Comparison of ENCODE assay signal across 8 cellular contexts in genomic region chr3:58560771-58561311, GRCh38. TPM values are rescaled to one million over a fixed set of nuclear protein-coding genes. Genes with fewer than 3 reads are reported as not detected.
DNase-seq lines count a peak whose midpoint lies in the region; ATAC-seq and TF ChIP-seq lines count a peak whose summit lies in the region.

No MANE protein-coding gene starts in this region.

- intact Hi-C loops in A673 (cut with micrococcal nuclease; ENCODE audit: unreplicated experiment) = no loop called here

- H3K27ac ChIP-seq in A673 (ENCODE audit: low read depth, low read length, poor library complexity, severe bottlenecking) = no peak overlapping the region

- H3K27me3 ChIP-seq in A673 (replicated peaks; ENCODE audit: insufficient read depth, low read depth, low read length, poor library complexity) = no peaks in the 10 kb centered on the region

- DNase-seq in A673 (ENCODE audit: low spot score) (peak; percentile 56), HFFc6 (peak; percentile 98), WTC11 (ENCODE audit: low spot score) (peak; percentile 79), iPS DF 19.7 (ENCODE audit: low read depth, low spot score) (peak; percentile 96)
- DNase-seq in stimulated activated CD4-positive, alpha-beta T cell treated with anti-CD3 and anti-CD28 coated beads, Interleukin-15, amount 100 ng/mL, for 24 hours = no peak

- no peak overlapping the region for H3K4me3 ChIP-seq in A673 (ENCODE audit: low read depth, low read length, poor library complexity, severe bottlenecking)

- H3K36me3 ChIP-seq in A673 (ENCODE audit: insufficient read depth, low read length, poor library complexity, severe bottlenecking) = no peaks in the 10 kb centered on the region

- POLR2A ChIA-PET in A673 (lab: Charles Lee; ENCODE audit: low non-redundant PET) = no interaction called here
- POLR2A ChIA-PET in WTC11 (lab: Charles Lee) = interaction anchor here (1.0 to 1.9 kb wide), 2 partner anchors 13 to 25 kb away, joined by 3 to 4 read pairs; no protein-coding TSS in a partner anchor

- peak; percentile 41 for TF ChIP-seq CTCF in A673 (conservative IDR thresholded peaks at IDR 0.05; ENCODE audit: low read depth, low read length)
- TF ChIP-seq CTCF in HFFc6 (IDR thresholded peaks at IDR 0.05) = peak; percentile 79
- no peak for TF ChIP-seq CTCF in WTC11 (IDR thresholded peaks at IDR 0.05)

- no peaks in the 10 kb centered on the region for H3K9me3 Mint-ChIP-seq in HFFc6
- peaks cover 12% of the 10 kb centered on the region for H3K9me3 Mint-ChIP-seq in WTC11

- CTCF ChIA-PET in A673 (lab: Charles Lee) = interaction anchor here (0.6 to 1.2 kb wide), 2 partner anchors 69 to 346 kb away, joined by 3 to 5 read pairs; no protein-coding TSS in a partner anchor
- CTCF ChIA-PET in WTC11 (lab: Charles Lee) = interaction anchor here (0.6 to 2.7 kb wide), 23 partner anchors 9 to 1871 kb away, joined by 3 to 39 read pairs (median 4); partner anchors contain the start of genes ACOX2, HTD2, KCTD6 and RPP14

- H3K4me3 Mint-ChIP-seq in HFFc6 = no peak overlapping the region; the same call in 1 of the 2 replicates
- no peak overlapping the region for H3K4me3 Mint-ChIP-seq in WTC11

- no peaks in the 10 kb centered on the region for H3K4me1 ChIP-seq in A673 (ENCODE audit: insufficient read depth, low read length, poor library complexity, severe bottlenecking)

- H3K36me3 Mint-ChIP-seq in HFFc6 (ENCODE audit: low read depth) = no peaks in the 10 kb centered on the region
- peaks cover 2% of the 10 kb centered on the region; the same call in 1 of the 2 replicates for H3K36me3 Mint-ChIP-seq in WTC11

- BruUV-seq in A673 (replicated peaks; lab: Mats Ljungman, UMichigan) = no TSS peak

- H3K27ac Mint-ChIP-seq in HFFc6 = peak overlapping the region; percentile 79
- peak overlapping the region; percentile 94 for H3K27ac Mint-ChIP-seq in WTC11

- H3K9me3 ChIP-seq in A673 (ENCODE audit: low read depth, low read length, poor library complexity, severe bottlenecking) = no peaks in the 10 kb centered on the region

- H3K4me1 Mint-ChIP-seq in HFFc6 (ENCODE audit: low read depth) (peaks cover 63% of the 10 kb centered on the region), WTC11 (peaks cover 47% of the 10 kb centered on the region)

- H3K27me3 Mint-ChIP-seq in HFFc6 (ENCODE audit: insufficient read depth) (peaks cover 5% of the 10 kb centered on the region), WTC11 (ENCODE audit: low read depth) (no peaks in the 10 kb centered on the region; the same call in 1 of the 2 replicates)

- ATAC-seq in WTC11 (peak; percentile 87), HG02981 (IDR thresholded peaks at IDR 0.05; ENCODE audit: unreplicated experiment) (no peak), GM21737 (IDR thresholded peaks at IDR 0.05; ENCODE audit: unreplicated experiment) (no peak)
- no peak for ATAC-seq in activated CD4-positive, CD25-positive, alpha-beta regulatory T cell treated with anti-CD3 and anti-CD28 coated beads, Interleukin-2, amount 50 U/mL, for 24 hours

TF ChIP-seq in WTC11, 78 proteins besides CTCF, POLR2A, EP300 and RAD21 (continues in another document):
- TF ChIP-seq ZNF263 (CRISPR knock-in tag; IDR thresholded peaks at IDR 0.05; ENCODE audit: low read depth) (no peak), SP1 (CRISPR knock-in tag; conservative IDR thresholded peaks at IDR 0.05) (no peak), HMGXB4 (CRISPR knock-in tag; IDR thresholded peaks at IDR 0.05) (no peak), IRF1 (CRISPR knock-in tag; IDR thresholded peaks at IDR 0.05) (no peak), TEAD1 (CRISPR knock-in tag; IDR thresholded peaks at IDR 0.05) (peak; percentile 99), ZNF396 (CRISPR knock-in tag; IDR thresholded peaks at IDR 0.05; ENCODE audit: borderline replicate concordance) (0 out of 2 replicates have a peak, but pooled peaks have one; percentile 27), USF1 (CRISPR knock-in tag; IDR thresholded peaks at IDR 0.05) (peak; percentile 53; the same call in 1 of the 2 replicates), ETV6 (CRISPR knock-in tag; IDR thresholded peaks at IDR 0.05) (no peak), NFE2L1 (CRISPR knock-in tag; IDR thresholded peaks at IDR 0.05) (no peak), TEAD4 (CRISPR knock-in tag; IDR thresholded peaks at IDR 0.05) (peak; percentile 98), MAX (CRISPR knock-in tag; IDR thresholded peaks at IDR 0.05) (peak; percentile 83)
- TF ChIP-seq, protein P1, sequence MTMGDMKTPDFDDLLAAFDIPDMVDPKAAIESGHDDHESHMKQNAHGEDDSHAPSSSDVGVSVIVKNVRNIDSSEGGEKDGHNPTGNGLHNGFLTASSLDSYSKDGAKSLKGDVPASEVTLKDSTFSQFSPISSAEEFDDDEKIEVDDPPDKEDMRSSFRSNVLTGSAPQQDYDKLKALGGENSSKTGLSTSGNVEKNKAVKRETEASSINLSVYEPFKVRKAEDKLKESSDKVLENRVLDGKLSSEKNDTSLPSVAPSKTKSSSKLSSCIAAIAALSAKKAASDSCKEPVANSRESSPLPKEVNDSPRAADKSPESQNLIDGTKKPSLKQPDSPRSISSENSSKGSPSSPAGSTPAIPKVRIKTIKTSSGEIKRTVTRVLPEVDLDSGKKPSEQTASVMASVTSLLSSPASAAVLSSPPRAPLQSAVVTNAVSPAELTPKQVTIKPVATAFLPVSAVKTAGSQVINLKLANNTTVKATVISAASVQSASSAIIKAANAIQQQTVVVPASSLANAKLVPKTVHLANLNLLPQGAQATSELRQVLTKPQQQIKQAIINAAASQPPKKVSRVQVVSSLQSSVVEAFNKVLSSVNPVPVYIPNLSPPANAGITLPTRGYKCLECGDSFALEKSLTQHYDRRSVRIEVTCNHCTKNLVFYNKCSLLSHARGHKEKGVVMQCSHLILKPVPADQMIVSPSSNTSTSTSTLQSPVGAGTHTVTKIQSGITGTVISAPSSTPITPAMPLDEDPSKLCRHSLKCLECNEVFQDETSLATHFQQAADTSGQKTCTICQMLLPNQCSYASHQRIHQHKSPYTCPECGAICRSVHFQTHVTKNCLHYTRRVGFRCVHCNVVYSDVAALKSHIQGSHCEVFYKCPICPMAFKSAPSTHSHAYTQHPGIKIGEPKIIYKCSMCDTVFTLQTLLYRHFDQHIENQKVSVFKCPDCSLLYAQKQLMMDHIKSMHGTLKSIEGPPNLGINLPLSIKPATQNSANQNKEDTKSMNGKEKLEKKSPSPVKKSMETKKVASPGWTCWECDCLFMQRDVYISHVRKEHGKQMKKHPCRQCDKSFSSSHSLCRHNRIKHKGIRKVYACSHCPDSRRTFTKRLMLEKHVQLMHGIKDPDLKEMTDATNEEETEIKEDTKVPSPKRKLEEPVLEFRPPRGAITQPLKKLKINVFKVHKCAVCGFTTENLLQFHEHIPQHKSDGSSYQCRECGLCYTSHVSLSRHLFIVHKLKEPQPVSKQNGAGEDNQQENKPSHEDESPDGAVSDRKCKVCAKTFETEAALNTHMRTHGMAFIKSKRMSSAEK (CRISPR knock-in tag; IDR thresholded peaks at IDR 0.05; ENCODE audit: borderline replicate concordance) = 0 out of 2 replicates have a peak, but pooled peaks have one; percentile 34

RNA-seq across cellular contexts. Expression of gene FAM107A, which starts 16.4 kb away (rescaled TPM):
- not detected in 2 replicates for total RNA-seq in A673 (2021)
- under 1 TPM in 4 of 6 experiments, not detected in 2; 0.11 to 0.22 (median 0.12) TPM for total RNA-seq in HFFc6 (2021; fragmentation: NEBNext Ultra II Directional; extraction: Animal tissue kit (Norgen Biotek cat#: 25700))
- 0.31 to 0.76 TPM (median 0.55 TPM) in 3 replicates for total RNA-seq in WTC11 (2021)

RNA-seq across cellular contexts. Expression of gene ACOX2, which starts 23.9 kb away (rescaled TPM):
- 5.4 and 7.2 TPM in 2 replicates for total RNA-seq in A673 (2021)
- 10 to 100 TPM in 5 of 6 experiments, 1 to 10 TPM in 1; 9.7 to 15.4 (median 11.8) TPM for total RNA-seq in HFFc6 (2021; fragmentation: NEBNext Ultra II Directional; extraction: Animal tissue kit (Norgen Biotek cat#: 25700))
- total RNA-seq in WTC11 (2021) = 1.1 to 1.8 TPM (median 1.1 TPM) in 3 replicates
